ENCODE assay signal across 14 cellular contexts in the genomic region with DNA sequence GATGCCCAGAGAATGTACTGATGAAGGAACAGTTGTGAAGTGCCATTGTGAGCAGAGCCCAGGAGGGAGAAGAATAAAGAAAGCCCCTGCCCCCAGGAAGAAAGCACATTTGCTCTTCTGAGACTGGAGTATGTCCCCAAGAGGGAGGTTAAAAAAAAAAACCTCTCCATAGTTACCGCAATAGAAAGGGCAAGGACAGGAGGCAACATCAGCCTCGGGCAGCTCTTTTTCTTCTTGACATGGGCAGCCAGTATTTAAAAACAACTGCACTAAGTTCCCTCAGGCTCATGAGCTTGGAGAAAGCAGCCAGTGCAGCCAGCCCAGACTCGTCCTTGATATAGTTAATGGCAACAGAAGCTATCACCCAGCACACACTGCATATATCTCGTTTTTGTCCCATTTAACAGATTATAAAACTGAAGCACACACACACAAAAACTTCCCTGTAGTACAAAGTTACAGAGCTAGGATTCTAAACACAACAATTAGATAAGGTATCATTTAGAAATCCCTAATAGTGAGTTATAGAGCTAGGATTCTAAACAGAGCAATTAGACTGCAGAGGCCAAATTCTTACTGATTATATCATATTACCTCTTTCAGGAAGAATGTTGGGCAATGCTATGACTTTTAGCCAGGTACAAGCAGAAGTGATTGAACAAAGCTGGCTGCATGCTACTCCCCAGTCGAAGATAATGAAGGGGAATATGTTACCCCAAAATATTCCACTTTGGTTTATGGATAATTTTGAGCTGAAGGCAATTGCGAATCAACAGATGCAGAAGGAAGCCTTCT.
"Had no signal": no experiment of that assay in that cellular context is flagged by ENCODE, and none has a peak within 500 bp of the region (broad histone marks: within the 10 kb centered on the region; RNA-seq: fewer than 3 reads in every experiment).

No MANE protein-coding gene starts in this region.

- H3K4me3 ChIP-seq: cardiac muscle cell had no signal

- DNase-seq: activated CD4-positive, alpha-beta T cell treated with anti-CD3 and anti-CD28 coated beads for 4 hours; activated CD4-positive, alpha-beta T cell treated with anti-CD3 and anti-CD28 coated beads, Interleukin-2, amount 50 U/mL, for 48 hours; activated CD4-positive, CD25-positive, alpha-beta regulatory T cell; activated CD8-positive, alpha-beta memory T cell treated with anti-CD3 and anti-CD28 coated beads, Interleukin-2, amount 50 U/mL, for 48 hours; activated naive CD4-positive, alpha-beta T cell treated with anti-CD3 and anti-CD28 coated beads for 36 hours; activated T-cell treated with anti-CD3 and anti-CD28 coated beads, Interleukin-2, amount 50 U/mL, for 4 hours; amygdala; immature natural killer cell; left ventricle myocardium superior; naive B cell; retina; stimulated activated CD4-positive, alpha-beta T cell treated with anti-CD3 and anti-CD28 coated beads, Interleukin-4, amount 100 ng/mL, for 24 hours; stimulated activated naive CD8-positive, alpha-beta T cell treated with anti-CD3 and anti-CD28 coated beads, Interleukin-15, Interleukin-2, amounts not matched to agents 100 U/mL and 50 U/mL, for 24 hours had no signal

- H3K27me3 ChIP-seq: cardiac muscle cell had no signal

- ATAC-seq: activated T-cell treated with anti-CD3 and anti-CD28 coated beads, Interleukin-2, amount 50 U/mL, for 4 hours; left ventricle myocardium superior; stimulated activated naive CD8-positive, alpha-beta T cell treated with anti-CD3 and anti-CD28 coated beads, Interleukin-15, Interleukin-2, amounts not matched to agents 100 U/mL and 50 U/mL, for 24 hours had no signal

- H3K36me3 ChIP-seq: cardiac muscle cell had no signal

- H3K27ac ChIP-seq: cardiac muscle cell had no signal
